In genomic region chr13:43444085-43444484, GRCh38 we compare ENCODE assay signal across 23 cellular contexts.
"Had no signal": no experiment of that assay in that cellular context is flagged by ENCODE, and none has a peak within 500 bp of the region (broad histone marks: within the 10 kb centered on the region; RNA-seq: fewer than 3 reads in every experiment).

No MANE protein-coding gene starts in this region.

- H3K36me3 ChIP-seq: esophagus squamous epithelium, gastrocnemius medialis, spleen, upper lobe of left lung had no signal

- H3K27ac Mint-ChIP-seq: activated CD8-positive, alpha-beta T cell treated with anti-CD3 and anti-CD28 coated beads, Interleukin-2, amount 10 ng/mL, durations not matched to agents 7 days and 5 days; activated naive CD4-positive, alpha-beta T cell treated with anti-CD3 and anti-CD28 coated beads, Interleukin-2, amount 50 U/mL, for 72 hours; endodermal cell; natural killer cell; T-cell; T-helper 2 cell treated with Interferon-gamma antibody and Interleukin-4, amounts not matched to agents 5 μg/mL and 100 μg/mL, for 36 hours had no signal

- DNase-seq: activated CD4-positive, alpha-beta T cell treated with anti-CD3 and anti-CD28 coated beads for 1 hour; activated CD4-positive, alpha-beta T cell treated with anti-CD3 and anti-CD28 coated beads, Interleukin-2, amount 50 U/mL, for 1 hour; activated CD8-positive, alpha-beta T cell treated with anti-CD3 and anti-CD28 coated beads, Interleukin-2, amount 10 ng/mL, durations not matched to agents 7 days and 5 days; activated gamma-delta T cell treated with Interleukin-2 at 50 U/mL for 16 hours; cerebellar nuclear complex; cortex of kidney; endodermal cell; esophagus squamous epithelium; gastrocnemius medialis; hippocampal formation; left ventricle myocardium superior; mammary epithelial cell; midbrain; natural killer cell; spleen; stimulated activated CD4-positive, alpha-beta T cell treated with anti-CD3 and anti-CD28 coated beads, Interleukin-4, amount 100 ng/mL, for 1 hour; stimulated activated naive CD4-positive, alpha-beta T cell treated with Interleukin-2 at 50 U/mL for 16 hours; T-cell had no signal

- H3K9me3 Mint-ChIP-seq: activated naive CD4-positive, alpha-beta T cell treated with anti-CD3 and anti-CD28 coated beads, Interleukin-2, amount 50 U/mL, for 72 hours; endodermal cell; natural killer cell; T-cell; T-helper 2 cell treated with Interferon-gamma antibody and Interleukin-4, amounts not matched to agents 5 μg/mL and 100 μg/mL, for 36 hours had no signal

- H3K36me3 Mint-ChIP-seq: activated naive CD4-positive, alpha-beta T cell treated with anti-CD3 and anti-CD28 coated beads, Interleukin-2, amount 50 U/mL, for 72 hours; natural killer cell; T-cell had no signal

- FAIRE-seq: bronchial epithelial cell had no signal

- H3K4me3 Mint-ChIP-seq: activated CD8-positive, alpha-beta T cell treated with anti-CD3 and anti-CD28 coated beads, Interleukin-2, amount 10 ng/mL, durations not matched to agents 7 days and 5 days; endodermal cell; natural killer cell; T-cell; T-helper 2 cell treated with Interferon-gamma antibody and Interleukin-4, amounts not matched to agents 5 μg/mL and 100 μg/mL, for 36 hours had no signal

- ATAC-seq: activated CD8-positive, alpha-beta T cell treated with anti-CD3 and anti-CD28 coated beads, Interleukin-2, amount 10 ng/mL, durations not matched to agents 7 days and 5 days; activated naive CD4-positive, alpha-beta T cell treated with anti-CD3 and anti-CD28 coated beads, Interleukin-2, amount 50 U/mL, for 72 hours; gastrocnemius medialis; left ventricle myocardium superior; natural killer cell; T-cell had no signal

- H3K79me2 ChIP-seq: parathyroid adenoma had no signal

- H3K4me1 ChIP-seq: esophagus squamous epithelium, gastrocnemius medialis, parathyroid adenoma, spleen, upper lobe of left lung had no signal

- H3K9me3 ChIP-seq: esophagus squamous epithelium, gastrocnemius medialis, spleen, upper lobe of left lung had no signal

- H2AFZ ChIP-seq: parathyroid adenoma had no signal

- H3K4me1 Mint-ChIP-seq: natural killer cell, T-cell had no signal

- H3K27ac ChIP-seq: esophagus squamous epithelium, gastrocnemius medialis, parathyroid adenoma, spleen, upper lobe of left lung had no signal

- H3K9ac ChIP-seq: parathyroid adenoma had no signal

- H3K27me3 ChIP-seq: esophagus squamous epithelium, gastrocnemius medialis, spleen, upper lobe of left lung had no signal

- H3K4me3 ChIP-seq: esophagus squamous epithelium, gastrocnemius medialis, spleen, upper lobe of left lung had no signal
